Comparison of ENCODE assay signal across 26 cellular contexts in the genomic region with DNA sequence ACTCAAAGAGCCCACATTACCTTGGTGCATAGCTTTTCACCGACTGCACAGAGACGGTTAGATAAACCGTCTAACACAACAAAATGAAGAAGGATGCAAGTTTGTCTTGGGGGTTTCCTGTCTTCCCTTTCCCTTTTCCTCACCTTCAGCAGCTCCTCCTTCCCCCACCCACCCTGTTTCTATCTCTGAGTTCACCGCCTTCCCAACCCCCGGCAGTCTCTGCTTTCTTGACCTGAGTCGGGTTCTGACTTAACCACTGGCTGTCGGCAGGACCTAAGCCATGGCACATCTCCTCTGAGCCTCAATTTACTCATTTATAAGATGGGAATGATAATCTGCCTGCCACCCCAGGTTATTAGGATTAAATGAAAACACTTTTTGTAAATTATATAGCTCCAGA.
"Had no signal": no experiment of that assay in that cellular context is flagged by ENCODE, and none has a peak within 500 bp of the region (broad histone marks: within the 10 kb centered on the region; RNA-seq: fewer than 3 reads in every experiment).

No MANE protein-coding gene starts in this region.

- H3K36me3 Mint-ChIP-seq: naive thymus-derived CD4-positive, alpha-beta T cell; natural killer cell treated with Interleukin-12 subunit alpha and Interleukin-12 subunit beta and Interleukin-15 and Interleukin-18, amount 100 ng/mL, for 72 hours; stimulated activated memory B cell treated with anti-CD40 and anti-IgM and Interleukin-4, amounts not matched to agents 10 μg/mL and 1 μg/mL and 100 μg/mL, for 72 hours; type B pancreatic cell had no signal

- H3K4me3 ChIP-seq: left ventricle myocardium inferior, lung, mucosa of descending colon, right atrium auricular region, right lobe of liver, smooth muscle cell, tibial nerve, uterus had no signal

- H3K4me3 Mint-ChIP-seq: naive thymus-derived CD4-positive, alpha-beta T cell; natural killer cell treated with Interleukin-12 subunit alpha and Interleukin-12 subunit beta and Interleukin-15 and Interleukin-18, amount 100 ng/mL, for 72 hours; neural crest cell; stimulated activated memory B cell treated with anti-CD40 and anti-IgM and Interleukin-4, amounts not matched to agents 10 μg/mL and 1 μg/mL and 100 μg/mL, for 72 hours; stimulated activated naive CD8-positive, alpha-beta T cell treated with anti-CD3 and anti-CD28 coated beads, Interleukin-15, amount 100 ng/mL, for 72 hours; type B pancreatic cell had no signal

- H3K27me3 ChIP-seq: neutrophil, right atrium auricular region, right lobe of liver, tibial nerve, uterus had no signal

- H3K4me1 Mint-ChIP-seq: naive thymus-derived CD4-positive, alpha-beta T cell; stimulated activated memory B cell treated with anti-CD40 and anti-IgM and Interleukin-4, amounts not matched to agents 10 μg/mL and 1 μg/mL and 100 μg/mL, for 72 hours; stimulated activated naive CD8-positive, alpha-beta T cell treated with anti-CD3 and anti-CD28 coated beads, Interleukin-15, amount 100 ng/mL, for 72 hours had no signal

- H3K79me2 ChIP-seq: parathyroid adenoma had no signal

- H2AFZ ChIP-seq: parathyroid adenoma had no signal

- ATAC-seq: naive thymus-derived CD4-positive, alpha-beta T cell; natural killer cell treated with Interleukin-12 subunit alpha and Interleukin-12 subunit beta and Interleukin-15 and Interleukin-18, amount 100 ng/mL, for 72 hours; stimulated activated memory B cell treated with anti-CD40 and anti-IgM and Interleukin-4, amounts not matched to agents 10 μg/mL and 1 μg/mL and 100 μg/mL, for 72 hours; stimulated activated naive CD8-positive, alpha-beta T cell treated with anti-CD3 and anti-CD28 coated beads, Interleukin-15, amount 100 ng/mL, for 72 hours had no signal

- H3K9ac ChIP-seq: parathyroid adenoma had no signal

- H3K4me1 ChIP-seq: left ventricle myocardium inferior, parathyroid adenoma, right atrium auricular region, tibial nerve had no signal

- DNase-seq: islet precursor cell; left ventricle myocardium inferior; midbrain; mucosa of descending colon; naive thymus-derived CD4-positive, alpha-beta T cell; occipital lobe; right lobe of liver; stimulated activated CD4-positive, alpha-beta T cell treated with anti-CD3 and anti-CD28 coated beads, Interleukin-1b, Interleukin-23, amount 100 ng/mL, for 48 hours; stimulated activated CD4-positive, alpha-beta T cell treated with anti-CD3 and anti-CD28 coated beads, Interleukin-2, amount 100 ng/mL, for 48 hours; stimulated activated CD4-positive, alpha-beta T cell treated with anti-CD3 and anti-CD28 coated beads, Interleukin-4, amount 100 ng/mL, for 4 hours; stimulated activated CD8-positive, alpha-beta memory T cell treated with anti-CD3 and anti-CD28 coated beads, Interleukin-4, amount 100 ng/mL, for 48 hours; stimulated activated naive CD4-positive, alpha-beta T cell treated with Interleukin-2 at 50 U/mL for 16 hours; stimulated activated naive CD8-positive, alpha-beta T cell treated with anti-CD3 and anti-CD28 coated beads, Interleukin-15, amount 100 ng/mL, for 72 hours; substantia nigra; uterus had no signal

- H3K9me3 Mint-ChIP-seq: naive thymus-derived CD4-positive, alpha-beta T cell; natural killer cell treated with Interleukin-12 subunit alpha and Interleukin-12 subunit beta and Interleukin-15 and Interleukin-18, amount 100 ng/mL, for 72 hours; neural crest cell; stimulated activated memory B cell treated with anti-CD40 and anti-IgM and Interleukin-4, amounts not matched to agents 10 μg/mL and 1 μg/mL and 100 μg/mL, for 72 hours; stimulated activated naive CD8-positive, alpha-beta T cell treated with anti-CD3 and anti-CD28 coated beads, Interleukin-15, amount 100 ng/mL, for 72 hours; type B pancreatic cell had no signal

- H3K9me3 ChIP-seq: left ventricle myocardium inferior, mucosa of descending colon, neutrophil, right atrium auricular region, right lobe of liver, tibial nerve, uterus had no signal

- H3K36me3 ChIP-seq: left ventricle myocardium inferior, neutrophil, right atrium auricular region, right lobe of liver, tibial nerve, uterus had no signal

- H3K27ac ChIP-seq: left ventricle myocardium inferior, neutrophil, parathyroid adenoma, right atrium auricular region, right lobe of liver, tibial nerve had no signal

- H3K4me2 ChIP-seq: smooth muscle cell had no signal

- H3K27me3 Mint-ChIP-seq: stimulated activated memory B cell treated with anti-CD40 and anti-IgM and Interleukin-4, amounts not matched to agents 10 μg/mL and 1 μg/mL and 100 μg/mL, for 72 hours; stimulated activated naive CD8-positive, alpha-beta T cell treated with anti-CD3 and anti-CD28 coated beads, Interleukin-15, amount 100 ng/mL, for 72 hours; type B pancreatic cell had no signal

- H3K27ac Mint-ChIP-seq: natural killer cell treated with Interleukin-12 subunit alpha and Interleukin-12 subunit beta and Interleukin-15 and Interleukin-18, amount 100 ng/mL, for 72 hours; progenitor cell of endocrine pancreas; stimulated activated memory B cell treated with anti-CD40 and anti-IgM and Interleukin-4, amounts not matched to agents 10 μg/mL and 1 μg/mL and 100 μg/mL, for 72 hours; stimulated activated naive CD8-positive, alpha-beta T cell treated with anti-CD3 and anti-CD28 coated beads, Interleukin-15, amount 100 ng/mL, for 72 hours; type B pancreatic cell had no signal
